ENCODE assay signal across 8 cellular contexts in the genomic region with DNA sequence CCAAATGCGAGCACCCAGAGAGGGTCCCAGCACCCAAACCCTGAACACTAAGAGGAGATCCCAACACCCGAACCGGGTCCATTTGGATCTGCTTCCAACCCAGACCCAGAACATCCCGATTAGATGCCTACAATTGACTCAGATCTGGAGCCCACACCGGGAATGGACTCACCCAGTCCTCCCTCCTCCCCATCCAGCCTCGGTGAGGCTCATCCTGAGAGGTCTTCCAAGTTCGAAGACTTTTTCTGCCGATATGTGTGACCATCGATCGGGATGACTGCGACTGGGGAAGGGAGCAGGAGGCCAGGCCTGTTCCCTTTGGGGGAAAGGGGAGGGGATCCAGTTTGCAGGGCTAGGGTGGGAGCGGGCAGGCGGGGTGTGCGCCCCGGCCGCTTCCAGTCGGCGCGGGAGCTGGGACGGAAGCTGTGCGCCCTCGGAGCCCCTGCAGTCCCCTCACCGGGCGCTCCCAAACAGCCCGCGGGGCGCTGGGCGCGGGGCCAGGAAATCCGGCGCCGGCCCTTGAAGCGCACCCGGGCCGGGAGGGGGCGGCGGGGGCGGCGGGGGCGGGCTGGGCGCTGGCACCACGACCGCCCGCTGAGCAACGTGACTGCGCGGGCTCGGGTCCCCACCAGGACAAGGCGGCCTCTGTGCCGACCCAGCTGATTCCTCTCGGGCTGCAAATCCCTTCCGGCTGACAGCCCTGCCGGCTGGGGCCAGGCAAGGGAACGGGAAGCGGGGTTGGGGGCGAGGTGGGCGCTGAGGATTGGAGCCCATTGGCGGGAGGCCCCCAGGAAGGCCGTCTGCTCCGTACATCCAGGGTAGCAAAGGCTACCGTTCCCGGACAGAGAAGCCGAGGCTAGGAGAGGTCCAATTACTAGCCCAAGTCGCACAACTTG.
DNase-seq lines count a peak whose midpoint lies in the region; ATAC-seq and TF ChIP-seq lines count a peak whose summit lies in the region.

No MANE protein-coding gene starts in this region.

- whole genome bisulfite sequencing in hepatocyte (ENCODE audit: low lambda C conversion rate, missing lambda C conversion rate), result 48% methylated on average over 35 of the region's 64 CpGs

- CTCF ChIA-PET in activated CD8-positive, alpha-beta memory T cell treated with anti-CD3 and anti-CD28 coated beads, Interleukin-2, amount 10 ng/mL, durations not matched to agents 7 days and 5 days (lab: Charles Lee), result interaction anchor here (0.8 to 7.8 kb wide), 2 partner anchors 20 to 143 kb away, joined by 3 to 172 read pairs; no protein-coding TSS in a partner anchor

- no peaks in the 10 kb centered on the region for H3K9me3 Mint-ChIP-seq in activated CD8-positive, alpha-beta memory T cell treated with anti-CD3 and anti-CD28 coated beads, Interleukin-2, amount 10 ng/mL, durations not matched to agents 7 days and 5 days (ENCODE audit: low read depth)

- no peaks in the 10 kb centered on the region for H3K36me3 Mint-ChIP-seq in activated CD8-positive, alpha-beta memory T cell treated with anti-CD3 and anti-CD28 coated beads, Interleukin-2, amount 10 ng/mL, durations not matched to agents 7 days and 5 days

- no peak overlapping the region for H3K27ac Mint-ChIP-seq in activated CD8-positive, alpha-beta memory T cell treated with anti-CD3 and anti-CD28 coated beads, Interleukin-2, amount 10 ng/mL, durations not matched to agents 7 days and 5 days

- no peaks in the 10 kb centered on the region for H3K79me2 ChIP-seq in hepatocyte

- peak overlapping the region; percentile 67 for H3K4me2 ChIP-seq in hepatocyte

- H3K9me2 ChIP-seq in hepatocyte (replicated peaks; ENCODE audit: insufficient read depth), result no peaks in the 10 kb centered on the region

- ATAC-seq in activated CD8-positive, alpha-beta memory T cell treated with anti-CD3 and anti-CD28 coated beads, Interleukin-2, amount 10 ng/mL, durations not matched to agents 7 days and 5 days, result peak; percentile 66
- peak; percentile 58 for ATAC-seq in stimulated activated naive CD8-positive, alpha-beta T cell treated with anti-CD3 and anti-CD28 coated beads, Interleukin-15, Interleukin-2, amounts not matched to agents 100 U/mL and 50 U/mL, for 24 hours
- ATAC-seq in GM18498 (IDR thresholded peaks at IDR 0.05; ENCODE audit: unreplicated experiment) (no peak), GM19467 (IDR thresholded peaks at IDR 0.05; ENCODE audit: unreplicated experiment) (no peak)

- H3K27me3 ChIP-seq in hepatocyte, result no peaks in the 10 kb centered on the region

- TF ChIP-seq CTCF in hepatocyte (IDR thresholded peaks at IDR 0.05; ENCODE audit: poor library complexity), result no peak

- no peaks in the 10 kb centered on the region for H3K36me3 ChIP-seq in hepatocyte (replicated peaks; ENCODE audit: insufficient read depth, low read depth)

- no peak for DNase-seq in activated CD8-positive, alpha-beta memory T cell treated with anti-CD3 and anti-CD28 coated beads, Interleukin-2, amount 10 ng/mL, durations not matched to agents 7 days and 5 days
- DNase-seq in activated CD8-positive, alpha-beta memory T cell treated with anti-CD3 and anti-CD28 coated beads, Interleukin-2, amount 50 U/mL, for 4 hours, result no peak
- DNase-seq in activated gamma-delta T cell treated with anti-CD3 and anti-CD28 coated beads, Interleukin-2, amount 50 U/mL, for 16 hours (ENCODE audit: low read depth), result peak; percentile 5
- no peak for DNase-seq in hepatocyte (ENCODE audit: low spot score)
- DNase-seq in stimulated activated naive CD8-positive, alpha-beta T cell treated with anti-CD3 and anti-CD28 coated beads, Interleukin-15, Interleukin-2, amounts not matched to agents 100 U/mL and 50 U/mL, for 24 hours, result peak; percentile 22
- DNase-seq in inferior parietal cortex (ENCODE audit: extremely low spot score), result no peak

- peaks cover 6% of the 10 kb centered on the region for H3K4me1 Mint-ChIP-seq in activated CD8-positive, alpha-beta memory T cell treated with anti-CD3 and anti-CD28 coated beads, Interleukin-2, amount 10 ng/mL, durations not matched to agents 7 days and 5 days

- H3K4me3 ChIP-seq in hepatocyte, result no peak overlapping the region

- peak overlapping the region; percentile 37 for H3K4me3 Mint-ChIP-seq in activated CD8-positive, alpha-beta memory T cell treated with anti-CD3 and anti-CD28 coated beads, Interleukin-2, amount 10 ng/mL, durations not matched to agents 7 days and 5 days

- H2AFZ ChIP-seq in hepatocyte, result no peak overlapping the region

- H3K4me1 ChIP-seq in hepatocyte (ENCODE audit: insufficient read depth), result peaks cover 26% of the 10 kb centered on the region

- peak overlapping the region; percentile 74 for H3K27ac ChIP-seq in hepatocyte

- H3K27me3 Mint-ChIP-seq in activated CD8-positive, alpha-beta memory T cell treated with anti-CD3 and anti-CD28 coated beads, Interleukin-2, amount 10 ng/mL, durations not matched to agents 7 days and 5 days, result peaks cover 5% of the 10 kb centered on the region

- H4K20me1 ChIP-seq in hepatocyte (ENCODE audit: insufficient read depth, poor library complexity, severe bottlenecking), result no peaks in the 10 kb centered on the region

- H3K9me3 ChIP-seq in hepatocyte (ENCODE audit: low read depth), result no peaks in the 10 kb centered on the region

Comparison
In these comparisons a context has a peak if more than half of its experiments do, and no peak if none do; other contexts are left out.
1. ATAC-seq: peak in activated CD8-positive, alpha-beta memory T cell treated with anti-CD3 and anti-CD28 coated beads, Interleukin-2, amount 10 ng/mL, durations not matched to agents 7 days and 5 days (single experiment) and stimulated activated naive CD8-positive, alpha-beta T cell treated with anti-CD3 and anti-CD28 coated beads, Interleukin-15, Interleukin-2, amounts not matched to agents 100 U/mL and 50 U/mL, for 24 hours (single experiment); none in GM18498 (single experiment) and GM19467 (single experiment).
2. DNase-seq: peak in activated gamma-delta T cell treated with anti-CD3 and anti-CD28 coated beads, Interleukin-2, amount 50 U/mL, for 16 hours (single experiment) and stimulated activated naive CD8-positive, alpha-beta T cell treated with anti-CD3 and anti-CD28 coated beads, Interleukin-15, Interleukin-2, amounts not matched to agents 100 U/mL and 50 U/mL, for 24 hours (single experiment); none in activated CD8-positive, alpha-beta memory T cell treated with anti-CD3 and anti-CD28 coated beads, Interleukin-2, amount 10 ng/mL, durations not matched to agents 7 days and 5 days (single experiment), activated CD8-positive, alpha-beta memory T cell treated with anti-CD3 and anti-CD28 coated beads, Interleukin-2, amount 50 U/mL, for 4 hours (single experiment), hepatocyte (single experiment) and inferior parietal cortex (single experiment).